In genomic region chr13:55528434-55528833, GRCh38 we compare ENCODE assay signal across 21 cellular contexts.
DNase-seq lines count a peak whose midpoint lies in the region; ATAC-seq, FAIRE-seq and TF ChIP-seq lines count a peak whose summit lies in the region.
"Had no signal": no experiment of that assay in that cellular context is flagged by ENCODE, and none has a peak within 500 bp of the region (broad histone marks: within the 10 kb centered on the region; RNA-seq: fewer than 3 reads in every experiment).

No MANE protein-coding gene starts in this region.

- ATAC-seq in GM21717 (IDR thresholded peaks at IDR 0.05; ENCODE audit: unreplicated experiment) (no peak), HG03159 (IDR thresholded peaks at IDR 0.05; ENCODE audit: unreplicated experiment) (no peak)
- ATAC-seq: A549, HCT116 had no signal

- no peak overlapping the region for H2BK120ac ChIP-seq in mesendoderm (ENCODE audit: low read depth, low read length)

- no peak overlapping the region for H3K9ac ChIP-seq in mesendoderm (ENCODE audit: low read length)
- H3K9ac ChIP-seq: BLaER1 treated with 17β-estradiol and CSF1 and Interleukin-3, amounts not matched to agents 10 nM and 100 nM; GM23248 had no signal

- H4K5ac ChIP-seq in mesendoderm (ENCODE audit: low read length) = no peak overlapping the region

- TF ChIP-seq CTCF in D721Med (IDR thresholded peaks at IDR 0.05; ENCODE audit: insufficient read depth, missing control alignments) = no peak

- H3K56ac ChIP-seq in mesendoderm (ENCODE audit: low read length) = no peak overlapping the region

- no peak overlapping the region for H2BK15ac ChIP-seq in mesendoderm (replicated peaks; ENCODE audit: low read depth)

- no peak overlapping the region for H3K27ac ChIP-seq in mesendoderm (ENCODE audit: low read depth, low read length)
- H3K27ac ChIP-seq: A549; BLaER1 treated with 17β-estradiol and CSF1 and Interleukin-3, amounts not matched to agents 10 nM and 100 nM; GM23248 had no signal

- DNase-seq in D721Med (ENCODE audit: insufficient read length, low spot score) (no peak), NCI-H82 treated with DMSO at 0.1 percent for 48 hours (lab: John Stamatoyannopoulos, UW; ENCODE audit: unreplicated experiment) (peak; percentile 95), mesendoderm (peak; percentile 6), NCI-H2227 treated with DMSO at 0.1 percent for 48 hours (lab: John Stamatoyannopoulos, UW) (no peak)
- DNase-seq: 8988T; ACHN; AML-193; BE2C; CD4-positive, alpha-beta T cell; CD8-positive, alpha-beta memory T cell; DMS153; DND-41; GM23248; H9 had no signal

- no peaks in the 10 kb centered on the region for H3K79me2 ChIP-seq in mesendoderm (ENCODE audit: control insufficient read depth, insufficient read depth, low read length)

- H2AK5ac ChIP-seq in mesendoderm (ENCODE audit: low read length) = no peak overlapping the region

- H3K4ac ChIP-seq in mesendoderm (ENCODE audit: low read depth, low read length) = no peak overlapping the region

- no peaks in the 10 kb centered on the region for H3K36me3 ChIP-seq in mesendoderm (ENCODE audit: control insufficient read depth, insufficient read depth, low read length)
- H3K36me3 ChIP-seq: BE2C; BLaER1 treated with 17β-estradiol and CSF1 and Interleukin-3, amounts not matched to agents 10 nM and 100 nM had no signal

- no peak overlapping the region for H3K4me3 ChIP-seq in mesendoderm (ENCODE audit: low read length)
- H3K4me3 ChIP-seq: A549; BLaER1 treated with 17β-estradiol and CSF1 and Interleukin-3, amounts not matched to agents 10 nM and 100 nM; GM23248 had no signal

- WGBS in mesendoderm (ENCODE audit: extremely low coverage, insufficient coverage, low lambda C conversion rate) = no CpG with 5 or more reads among the region's 1 CpG

- H4K8ac ChIP-seq in mesendoderm (ENCODE audit: low read depth, low read length) = no peak overlapping the region

- peak; percentile 92 for FAIRE-seq in D721Med (lab: Jason Lieb, UNC)
- FAIRE-seq: A549, G401.6, GM12892 had no signal

- no peak overlapping the region for H3K4me2 ChIP-seq in mesendoderm (ENCODE audit: low read length)
- H3K4me2 ChIP-seq: A549; BLaER1 treated with 17β-estradiol and CSF1 and Interleukin-3, amounts not matched to agents 10 nM and 100 nM had no signal

- no peaks in the 10 kb centered on the region for H3K4me1 ChIP-seq in mesendoderm (ENCODE audit: control insufficient read depth, low read depth, low read length)
- H3K4me1 ChIP-seq: A549; BLaER1 treated with 17β-estradiol and CSF1 and Interleukin-3, amounts not matched to agents 10 nM and 100 nM had no signal

- no peaks in the 10 kb centered on the region for H3K79me1 ChIP-seq in mesendoderm (ENCODE audit: low read length)

- no peak overlapping the region for H3K18ac ChIP-seq in mesendoderm (ENCODE audit: low read length)

- no peak overlapping the region for H2BK5ac ChIP-seq in mesendoderm (ENCODE audit: low read length)

- no peaks in the 10 kb centered on the region for H3K27me3 ChIP-seq in mesendoderm (ENCODE audit: insufficient read depth, low read length, poor library complexity)
- H3K27me3 ChIP-seq: BE2C; BLaER1 treated with 17β-estradiol and CSF1 and Interleukin-3, amounts not matched to agents 10 nM and 100 nM had no signal

- H3K23ac ChIP-seq in mesendoderm (ENCODE audit: low read length) = no peak overlapping the region

Comparison
In these comparisons a context has a peak if more than half of its experiments do, and no peak if none do; other contexts are left out.
1. DNase-seq: peak in NCI-H82 treated with DMSO at 0.1 percent for 48 hours (single experiment) and mesendoderm (single experiment); none in D721Med (single experiment) and NCI-H2227 treated with DMSO at 0.1 percent for 48 hours (single experiment).